8 cellular contexts compared by ENCODE assay signal in the genomic region with DNA sequence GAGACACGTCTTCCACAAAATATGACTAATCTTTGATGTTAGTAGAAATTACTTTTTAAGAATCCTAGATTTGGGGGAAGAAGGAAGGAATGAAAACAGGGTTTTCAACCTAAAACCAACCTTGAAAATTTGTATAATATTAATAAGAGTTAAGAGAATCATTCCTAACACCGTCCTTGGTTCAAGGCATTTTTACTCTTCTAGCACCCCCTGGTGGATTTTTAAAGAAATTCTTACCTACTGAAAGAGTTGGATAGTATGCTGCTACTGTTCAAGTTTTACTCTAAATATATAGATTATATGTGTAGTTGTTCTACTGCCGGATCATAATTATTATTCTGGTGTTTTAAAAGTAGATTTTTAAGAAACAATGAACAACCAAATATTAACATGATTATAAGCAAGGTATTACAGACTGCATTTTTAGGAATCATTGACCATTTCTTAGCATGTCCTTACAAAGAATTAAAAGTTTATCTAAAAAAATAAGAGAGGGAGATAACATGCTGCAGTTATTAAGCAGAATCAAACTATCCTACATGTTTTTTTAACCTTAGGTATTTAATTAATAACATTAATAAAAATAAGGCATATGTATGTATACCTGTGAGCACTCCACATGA. TPM values are rescaled to one million over a fixed set of nuclear protein-coding genes. Genes with fewer than 3 reads are reported as not detected.
DNase-seq lines count a peak whose midpoint lies in the region; ATAC-seq, FAIRE-seq and TF ChIP-seq lines count a peak whose summit lies in the region.

No MANE protein-coding gene starts in this region.

- H3K4me1 Mint-ChIP-seq in activated CD4-positive, alpha-beta memory T cell treated with anti-CD3 and anti-CD28 coated beads for 36 hours (ENCODE audit: low read depth) = no peaks in the 10 kb centered on the region

- in situ Hi-C loops in GM12878 (cut with MboI) = loop anchor here (5.0 kb wide), 1 partner anchor 909 kb away; no protein-coding TSS in a partner anchor

- POLR2A ChIA-PET in AG04449 (lab: Yijun Ruan, JAX) (no interaction called here), GM12878 (lab: Charles Lee) (no interaction called here)
- POLR2A ChIA-PET in activated CD4-positive, alpha-beta memory T cell treated with anti-CD3 and anti-CD28 coated beads for 36 hours (lab: Charles Lee) = no interaction called here

- no peak overlapping the region for H3K27ac Mint-ChIP-seq in activated CD4-positive, alpha-beta memory T cell treated with anti-CD3 and anti-CD28 coated beads for 36 hours

- peak; percentile 71 for TF ChIP-seq RAD21 in GM12878 (IDR thresholded peaks at IDR 0.05; ENCODE audit: insufficient read depth, low read depth, low read length)

- H3K27ac ChIP-seq in GM12878 (ENCODE audit: control insufficient read depth, insufficient read depth) (no peak overlapping the region), left lung (no peak overlapping the region)

- BruUV-seq in GM12878 (replicated peaks; lab: Mats Ljungman, UMichigan) = no TSS peak

- no peaks in the 10 kb centered on the region for H3K79me2 ChIP-seq in GM12878 (ENCODE audit: control insufficient read depth, insufficient read depth, low read length)

- intact Hi-C loops in GM12878 (cut with micrococcal nuclease; ENCODE audit: unreplicated experiment) (loop anchor here (1.0 to 5.0 kb wide), 3 partner anchors 888 to 964 kb away; no protein-coding TSS in a partner anchor), left lung (cut with DNase I) (loop anchor here in 1 of 2 donors (10.0 kb wide), 1 partner anchor 882 kb away; no protein-coding TSS in a partner anchor)
- intact Hi-C loops in activated CD4-positive, alpha-beta memory T cell treated with anti-CD3 and anti-CD28 coated beads for 36 hours (cut with micrococcal nuclease) = loop anchor here (1.0 kb wide), 1 partner anchor 910 kb away; no protein-coding TSS in a partner anchor

- DNase-seq in AG04449 (ENCODE audit: low read depth, low spot score) = peak; percentile 3
- DNase-seq in NCI-H2196 (lab: John Stamatoyannopoulos, UW; ENCODE audit: unreplicated experiment) = peak; percentile 41
- no peak for DNase-seq in GM12878 (ENCODE audit: low read depth, low spot score)
- no peak for DNase-seq in left lung
- DNase-seq in stimulated activated CD4-positive, alpha-beta T cell treated with anti-CD3 and anti-CD28 coated beads, Interleukin-2, amount 100 ng/mL, for 24 hours = no peak
- no peak for DNase-seq in activated CD4-positive, alpha-beta memory T cell treated with anti-CD3 and anti-CD28 coated beads for 36 hours

- peak; percentile 62 for FAIRE-seq in GM12878 (lab: Jason Lieb, UNC)

- TF ChIP-seq POLR2A in GM12878 (IDR thresholded peaks at IDR 0.05; ENCODE audit: low read depth, low read length) = no peak

- RAD21 ChIA-PET in GM12878 (lab: Charles Lee; ENCODE audit: unreplicated experiment) = interaction anchor here (1.0 to 1.5 kb wide), 2 partner anchors 910 to 939 kb away, joined by 3 to 5 read pairs; no protein-coding TSS in a partner anchor

- no peaks in the 10 kb centered on the region for H3K27me3 Mint-ChIP-seq in activated CD4-positive, alpha-beta memory T cell treated with anti-CD3 and anti-CD28 coated beads for 36 hours

- no peaks in the 10 kb centered on the region for H4K20me1 ChIP-seq in GM12878 (ENCODE audit: control insufficient read depth, insufficient read depth)

- no peak overlapping the region for H3K4me3 Mint-ChIP-seq in activated CD4-positive, alpha-beta memory T cell treated with anti-CD3 and anti-CD28 coated beads for 36 hours

- no peaks in the 10 kb centered on the region for H3K36me3 Mint-ChIP-seq in activated CD4-positive, alpha-beta memory T cell treated with anti-CD3 and anti-CD28 coated beads for 36 hours

- WGBS in GM12878 (ENCODE audit: insufficient coverage, insufficient replicate concordance, low lambda C conversion rate, missing lambda C conversion rate) = 33% methylated on average over 3 of the region's 3 CpGs

- ATAC-seq in GM18508 (IDR thresholded peaks at IDR 0.05; ENCODE audit: insufficient read depth, unreplicated experiment) (peak; percentile 63), HG03045 (IDR thresholded peaks at IDR 0.05; ENCODE audit: unreplicated experiment) (peak; percentile 69), GM12878 (peak; percentile 87), left lung (peak; percentile 64)

- no peak overlapping the region for H2AFZ ChIP-seq in GM12878 (ENCODE audit: control insufficient read depth, low read depth, low read length)

- no peaks in the 10 kb centered on the region for H3K27me3 ChIP-seq in GM12878 (replicated peaks in 1 of 2; ENCODE audit: control insufficient read depth in 2 of 2, insufficient read depth in 2 of 2, low read length in 1 of 2)
- H3K27me3 ChIP-seq in left lung = no peaks in the 10 kb centered on the region

- no peak overlapping the region for H3K9ac ChIP-seq in GM12878 (ENCODE audit: control insufficient read depth, insufficient read depth, low read length)

- CTCF ChIA-PET in AG04449 (lab: Yijun Ruan, JAX) = interaction anchor here (1.0 to 2.4 kb wide), 6 partner anchors 19 to 911 kb away, joined by 3 to 9 read pairs (median 7); no protein-coding TSS in a partner anchor
- CTCF ChIA-PET in GM12878 (lab: Yijun Ruan, JAX) = interaction anchor here (0.7 to 1.3 kb wide), 8 partner anchors 19 to 962 kb away, joined by 3 to 6 read pairs (median 3); no protein-coding TSS in a partner anchor
- CTCF ChIA-PET in activated CD4-positive, alpha-beta memory T cell treated with anti-CD3 and anti-CD28 coated beads for 36 hours (lab: Charles Lee) = interaction anchor here (1.4 to 2.3 kb wide), 2 partner anchors 44 to 910 kb away, joined by 3 to 6 read pairs; no protein-coding TSS in a partner anchor

- H3K4me3 ChIP-seq in AG04449 (ENCODE audit: low read depth, low read length) (no peak overlapping the region), GM12878 (no peak overlapping the region), left lung (no peak overlapping the region)

- TF ChIP-seq EP300 in GM12878 (IDR thresholded peaks at IDR 0.05; ENCODE audit: borderline replicate concordance in 1 of 2, control insufficient read depth in 1 of 2, low read depth in 2 of 2, low read length in 2 of 2) = no peak

- SMC1A ChIA-PET in GM12878 (lab: Charles Lee; ENCODE audit: uncharacterized antibody, unreplicated experiment) = interaction anchor here (0.7 to 1.4 kb wide), 4 partner anchors 224 to 911 kb away, joined by 3 to 4 read pairs (median 3); no protein-coding TSS in a partner anchor

- H3K9me3 Mint-ChIP-seq in activated CD4-positive, alpha-beta memory T cell treated with anti-CD3 and anti-CD28 coated beads for 36 hours = no peaks in the 10 kb centered on the region

- TF ChIP-seq CTCF in AG04449 (IDR thresholded peaks at IDR 0.05; ENCODE audit: insufficient read depth, low read length, missing control alignments) (peak; percentile 18), GM12878 (IDR thresholded peaks at IDR 0.05 in 2 of 3, conservative IDR thresholded peaks at IDR 0.05 in 1 of 3; ENCODE audit: control insufficient read depth in 2 of 3, extremely low read depth in 1 of 3, insufficient read depth in 1 of 3, low read depth in 3 of 3, low read length in 3 of 3) (peak; percentile 26 to 52 (median 36); a peak in 3 of 6 replicates), left lung (IDR thresholded peaks at IDR 0.05) (peak; percentile 51 to 56)

- H3K4me1 ChIP-seq in GM12878 (ENCODE audit: control insufficient read depth, insufficient read depth, low read length) (no peaks in the 10 kb centered on the region), left lung (no peaks in the 10 kb centered on the region)

- H3K36me3 ChIP-seq in GM12878 (ENCODE audit: control insufficient read depth in 2 of 2, insufficient read depth in 2 of 2, low read length in 1 of 2) = no peaks in the 10 kb centered on the region
- no peaks in the 10 kb centered on the region for H3K36me3 ChIP-seq in left lung

- no peak overlapping the region for H3K4me2 ChIP-seq in GM12878 (ENCODE audit: control insufficient read depth, insufficient read depth)

- no peaks in the 10 kb centered on the region for H3K9me3 ChIP-seq in GM12878 (replicated peaks; ENCODE audit: control insufficient read depth, insufficient read depth, low read length)
- no peaks in the 10 kb centered on the region for H3K9me3 ChIP-seq in left lung

TF ChIP-seq in GM12878, 131 proteins besides CTCF, POLR2A, EP300 and RAD21 (continues in another document):
- TF ChIP-seq SMC3 (IDR thresholded peaks at IDR 0.05; ENCODE audit: borderline replicate concordance, low read length) = peak; percentile 71; the same call in 1 of the 2 replicates

RNA-seq across cellular contexts. Expression of a gene that starts 7.4 kb away (rescaled TPM):
- total RNA-seq in GM12878 (2013; cell fraction: nucleolus; rRNA removed) = not detected in 2 replicates
- total RNA-seq in GM12878 (2014; rRNA removed) = not detected in 2 replicates
- not detected in 2 replicates for total RNA-seq in GM12878 (2014; rRNA removed; fragmentation: Illumina TruSeq; extraction: Trizol)
- 0.13 TPM in 1 of 2 replicates, not detected in the other for total RNA-seq in GM12878 (2021)
- polyA plus RNA-seq in GM12878 (2011; ENCODE audit: low read depth) = not detected
- polyA plus RNA-seq in GM12878 (2011; rRNA removed) = not detected in 2 replicates
- polyA plus RNA-seq in GM12878 (2011; cell fraction: cytosol; rRNA removed) = 0.02 TPM in 1 of 2 replicates, not detected in the other
- polyA plus RNA-seq in GM12878 (2011; cell fraction: nucleus; rRNA removed) = not detected in 2 replicates
- polyA plus RNA-seq in GM12878 (2012) = not detected in 2 replicates
- not detected in 2 replicates for polyA plus RNA-seq in GM12878 (2014; fragmentation: Illumina TruSeq; extraction: Trizol)
- not detected for polyA plus RNA-seq in GM12878 (2014; fragmentation: Nextera tagmentation; extraction: Ambion mirVana)
- not detected in 2 replicates for polyA plus RNA-seq in GM12878 (2014; rRNA removed)
- polyA plus RNA-seq in GM12878 (2016; fragmentation: Nextera tagmentation; extraction: Ambion mirVana) = not detected
- 0.21 TPM in 1 of 2 replicates, not detected in the other for polyA minus RNA-seq in GM12878 (2011; rRNA and poly(A)+ RNA removed)
- polyA minus RNA-seq in GM12878 (2011; cell fraction: cytosol; rRNA and poly(A)+ RNA removed) = not detected in 2 replicates
- 0.12 TPM in 1 of 2 replicates, not detected in the other for polyA minus RNA-seq in GM12878 (2011; cell fraction: nucleus; rRNA and poly(A)+ RNA removed)
- total RNA-seq in left lung = 1 to 10 TPM; 1.5 to 2.0 TPM
- not detected for total RNA-seq in activated CD4-positive, alpha-beta memory T cell treated with anti-CD3 and anti-CD28 coated beads for 36 hours

Comparison
In these comparisons a context has a peak if more than half of its experiments do, and no peak if none do; other contexts are left out.
1. DNase-seq: peak in AG04449 (single experiment) and NCI-H2196 (single experiment); none in GM12878 (single experiment), left lung (0 of 2), stimulated activated CD4-positive, alpha-beta T cell treated with anti-CD3 and anti-CD28 coated beads, Interleukin-2, amount 100 ng/mL, for 24 hours (0 of 2) and activated CD4-positive, alpha-beta memory T cell treated with anti-CD3 and anti-CD28 coated beads for 36 hours (single experiment).
2. Peak in every context shown above with its lines, with median percentiles within 50 percentile points of each other: CTCF ChIP-seq and ATAC-seq.